In genomic region chr17:17015221-17015620, GRCh38 we compare ENCODE assay signal across 32 cellular contexts. TPM values are rescaled to one million over a fixed set of nuclear protein-coding genes. Genes with fewer than 3 reads are reported as not detected.
A peak's percentile ranks its signal among the peaks of the same experiment; 100 is the strongest.
DNase-seq lines count a peak whose midpoint lies in the region; ATAC-seq and TF ChIP-seq lines count a peak whose summit lies in the region.
"Had no signal": no experiment of that assay in that cellular context is flagged by ENCODE, and none has a peak within 500 bp of the region (broad histone marks: within the 10 kb centered on the region; RNA-seq: fewer than 3 reads in every experiment).

No MANE protein-coding gene starts in this region.

- CTCF ChIA-PET in T-cell (lab: Charles Lee): no interaction called here

- H3K4me1 Mint-ChIP-seq in T-cell (peaks cover 33 to 43% (median 39%) of the 10 kb centered on the region in 3 donors), T-helper 17 cell (peaks cover 35% of the 10 kb centered on the region)

- H3K36me3 Mint-ChIP-seq in T-cell (no peaks in the 10 kb centered on the region), T-helper 17 cell (ENCODE audit: low read depth) (no peaks in the 10 kb centered on the region)
- H3K36me3 Mint-ChIP-seq: activated CD8-positive, alpha-beta memory T cell treated with anti-CD3 and anti-CD28 coated beads, Interleukin-2, amount 10 ng/mL, durations not matched to agents 7 days and 5 days; activated naive CD4-positive, alpha-beta T cell treated with anti-CD3 and anti-CD28 coated beads, Interleukin-2, amount 50 U/mL, for 72 hours; naive B cell; stimulated activated naive B cell treated with anti-CD40 and anti-IgM and Interleukin-4, amounts not matched to agents 10 μg/mL and 1 μg/mL and 100 μg/mL, for 72 hours had no signal

- H3K4me3 Mint-ChIP-seq in T-cell (no peak overlapping the region), T-helper 17 cell (no peak overlapping the region)
- H3K4me3 Mint-ChIP-seq: activated CD8-positive, alpha-beta memory T cell treated with anti-CD3 and anti-CD28 coated beads, Interleukin-2, amount 10 ng/mL, durations not matched to agents 7 days and 5 days; activated T-cell treated with anti-CD3 and anti-CD28 coated beads, Interleukin-2, amount 50 U/mL, for 72 hours; stimulated activated naive B cell treated with anti-CD40 and anti-IgM and Interleukin-4, amounts not matched to agents 10 μg/mL and 1 μg/mL and 100 μg/mL, for 72 hours had no signal

- peak; percentile 44 for DNase-seq in activated effector memory CD4-positive, alpha-beta T cell treated with anti-CD3 and anti-CD28 coated beads, Interleukin-2, amount 50 U/mL, for 16 hours
- DNase-seq in activated effector memory CD4-positive, alpha-beta T cell treated with Interleukin-2 at 50 U/mL for 16 hours: no peak
- DNase-seq in T-cell (no peak), foreskin keratinocyte (no peak), NCI-H446 (lab: John Stamatoyannopoulos, UW) (no peak), SW 1271 (lab: John Stamatoyannopoulos, UW) (no peak), T-helper 17 cell (no peak), DMS79 (lab: John Stamatoyannopoulos, UW) (no peak)
- DNase-seq: 8988T; activated CD4-positive, alpha-beta T cell treated with anti-CD3 and anti-CD28 coated beads, Interleukin-2, amount 50 U/mL, for 1 hour; activated CD8-positive, alpha-beta memory T cell treated with anti-CD3 and anti-CD28 coated beads, Interleukin-2, amount 10 ng/mL, durations not matched to agents 7 days and 5 days; activated T-cell treated with anti-CD3 and anti-CD28 coated beads, Interleukin-2, amount 50 U/mL, for 72 hours; AML-193; central memory CD4-positive, alpha-beta T cell; erythroblast; foreskin fibroblast; HCEC 1CT; Kasumi-1; left colon; mesenchymal stem cell; naive B cell; NCI-H69; stimulated activated CD4-positive, alpha-beta T cell treated with anti-CD3 and anti-CD28 coated beads, Interleukin-4, amount 100 ng/mL, for 24 hours; stimulated activated naive B cell treated with anti-CD40 and anti-IgM and Interleukin-4, amounts not matched to agents 10 μg/mL and 1 μg/mL and 100 μg/mL, for 72 hours; T-helper 9 cell had no signal

- H3K27me3 ChIP-seq in foreskin keratinocyte: no peaks in the 10 kb centered on the region
- H3K27me3 ChIP-seq: right atrium auricular region had no signal

- no peaks in the 10 kb centered on the region for H3K27me3 Mint-ChIP-seq in T-cell
- H3K27me3 Mint-ChIP-seq in T-helper 17 cell: no peaks in the 10 kb centered on the region
- H3K27me3 Mint-ChIP-seq: naive B cell had no signal

- H3K9me3 Mint-ChIP-seq in T-cell: no peaks in the 10 kb centered on the region
- H3K9me3 Mint-ChIP-seq: activated naive CD4-positive, alpha-beta T cell treated with anti-CD3 and anti-CD28 coated beads, Interleukin-2, amount 50 U/mL, for 72 hours; activated T-cell treated with anti-CD3 and anti-CD28 coated beads, Interleukin-2, amount 50 U/mL, for 72 hours; naive B cell had no signal

- peak overlapping the region; percentile 49 for H3K27ac ChIP-seq in foreskin keratinocyte
- H3K27ac ChIP-seq: right atrium auricular region, thoracic aorta had no signal

- no peak for TF ChIP-seq CTCF in foreskin keratinocyte (conservative IDR thresholded peaks at IDR 0.05)

- H3K9me3 ChIP-seq in T-helper 17 cell (ENCODE audit: control insufficient read depth, low read length, poor library complexity, severe bottlenecking): no peaks in the 10 kb centered on the region
- H3K9me3 ChIP-seq: right atrium auricular region, thoracic aorta had no signal

- H3K4me1 ChIP-seq in foreskin keratinocyte: peaks cover 27% of the 10 kb centered on the region
- H3K4me1 ChIP-seq: right atrium auricular region had no signal

- H3K27ac Mint-ChIP-seq in T-cell (peak overlapping the region; percentile 90 to 91), T-helper 17 cell (no peak overlapping the region)
- H3K27ac Mint-ChIP-seq: activated CD8-positive, alpha-beta memory T cell treated with anti-CD3 and anti-CD28 coated beads, Interleukin-2, amount 10 ng/mL, durations not matched to agents 7 days and 5 days; activated naive CD4-positive, alpha-beta T cell treated with anti-CD3 and anti-CD28 coated beads, Interleukin-2, amount 50 U/mL, for 72 hours; activated T-cell treated with anti-CD3 and anti-CD28 coated beads, Interleukin-2, amount 50 U/mL, for 72 hours; stimulated activated naive B cell treated with anti-CD40 and anti-IgM and Interleukin-4, amounts not matched to agents 10 μg/mL and 1 μg/mL and 100 μg/mL, for 72 hours had no signal

- POLR2A ChIA-PET in T-cell (lab: Charles Lee): no interaction called here

- ATAC-seq in T-cell (replicated peaks in 1 of 4): no peak
- ATAC-seq in foreskin keratinocyte: no peak
- no peak for ATAC-seq in T-helper 17 cell
- ATAC-seq: activated CD8-positive, alpha-beta memory T cell treated with anti-CD3 and anti-CD28 coated beads, Interleukin-2, amount 10 ng/mL, durations not matched to agents 7 days and 5 days; activated naive CD4-positive, alpha-beta T cell treated with anti-CD3 and anti-CD28 coated beads, Interleukin-2, amount 50 U/mL, for 72 hours; activated T-cell treated with anti-CD3 and anti-CD28 coated beads, Interleukin-2, amount 50 U/mL, for 72 hours; GM12878; left colon; SK-N-SH treated with all-trans-retinoic acid at 6 μM for 48 hours; stimulated activated naive B cell treated with anti-CD40 and anti-IgM and Interleukin-4, amounts not matched to agents 10 μg/mL and 1 μg/mL and 100 μg/mL, for 72 hours had no signal

RNA-seq across cellular contexts. Expression of gene MPRIP, which starts 27.0 kb away (rescaled TPM):
- total RNA-seq in T-cell (100 to 1,000 TPM; 189 to 266 (median 247) TPM), foreskin keratinocyte (130 and 150 TPM in 2 replicates), T-helper 17 cell (100 to 1,000 TPM; 268 to 269 TPM)
- 104 and 109 TPM in 2 replicates for polyA plus RNA-seq in foreskin keratinocyte

RNA-seq across cellular contexts. Expression of gene TNFRSF13B, which starts 43.3 kb away (rescaled TPM):
- total RNA-seq in T-cell: 1 to 10 TPM in 3 of 5 donors, under 1 TPM in 1, not detected in 1; 0.60 to 7.2 (median 5.0) TPM
- not detected in 2 replicates for total RNA-seq in foreskin keratinocyte
- polyA plus RNA-seq in foreskin keratinocyte: not detected in 2 replicates
- 1 to 10 TPM in 1 of 2 donors, not detected in 1; 1.1 TPM for total RNA-seq in T-helper 17 cell
- total RNA-seq: activated CD8-positive, alpha-beta memory T cell treated with anti-CD3 and anti-CD28 coated beads, Interleukin-2, amount 10 ng/mL, durations not matched to agents 7 days and 5 days; activated naive CD4-positive, alpha-beta T cell treated with anti-CD3 and anti-CD28 coated beads, Interleukin-2, amount 50 U/mL, for 72 hours; activated T-cell treated with anti-CD3 and anti-CD28 coated beads, Interleukin-2, amount 50 U/mL, for 72 hours; aorta; Daoy; right atrium auricular region; thoracic aorta had no signal
- polyA plus RNA-seq: aorta had no signal
